18 cellular contexts compared by ENCODE assay signal in the genomic region with DNA sequence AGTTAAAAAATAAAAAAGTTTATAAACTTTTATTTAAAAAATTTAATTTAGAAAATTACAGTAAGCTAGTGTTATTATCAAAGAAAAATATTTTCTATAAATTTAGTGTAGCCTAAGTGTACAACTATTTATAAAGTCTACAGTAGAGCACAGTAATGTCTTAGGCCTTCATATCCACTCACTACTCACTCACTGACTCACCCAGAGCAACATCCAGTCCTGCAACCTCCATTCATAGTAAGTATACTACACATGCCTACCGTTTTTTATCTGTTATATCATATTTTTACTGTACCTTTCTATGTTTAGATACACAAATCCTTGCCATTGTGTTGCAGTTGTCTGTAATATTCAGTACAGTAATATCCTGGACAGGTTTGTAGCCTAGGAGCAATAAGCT.
"Had no signal": no experiment of that assay in that cellular context is flagged by ENCODE, and none has a peak within 500 bp of the region (broad histone marks: within the 10 kb centered on the region; RNA-seq: fewer than 3 reads in every experiment).

No MANE protein-coding gene starts in this region.

- DNase-seq: activated CD4-positive, alpha-beta T cell treated with anti-CD3 and anti-CD28 coated beads, Interleukin-2, amount 50 U/mL, for 4 hours; activated CD4-positive, CD25-positive, alpha-beta regulatory T cell treated with anti-CD3 and anti-CD28 coated beads, Interleukin-2, amount 50 U/mL, for 72 hours; activated effector memory CD4-positive, alpha-beta T cell treated with anti-CD3 and anti-CD28 coated beads, Interleukin-2, amount 50 U/mL, for 16 hours; activated T-cell treated with anti-CD3 and anti-CD28 coated beads, Interleukin-2, amount 50 U/mL, for 24 hours; anterior cingulate cortex; caudate nucleus; cortex of kidney; effector memory CD4-positive, alpha-beta T cell; foreskin melanocyte; left ventricle myocardium inferior; mesenchymal stem cell; psoas muscle; stimulated activated CD4-positive, alpha-beta T cell treated with anti-CD3 and anti-CD28 coated beads, Interleukin-2, amount 100 ng/mL, for 24 hours; stimulated activated naive B cell treated with anti-CD40 and anti-IgM and Interleukin-4, amounts not matched to agents 10 μg/mL and 1 μg/mL and 100 μg/mL, for 72 hours; substantia nigra had no signal

- H3K27ac ChIP-seq: epithelial cell of prostate, left ventricle myocardium inferior, psoas muscle had no signal

- ATAC-seq: activated naive CD4-positive, alpha-beta T cell treated with anti-CD3 and anti-CD28 coated beads, Interleukin-2, amount 50 U/mL, for 72 hours; psoas muscle; sciatic nerve; stimulated activated naive B cell treated with anti-CD40 and anti-IgM and Interleukin-4, amounts not matched to agents 10 μg/mL and 1 μg/mL and 100 μg/mL, for 72 hours had no signal

- H3K9me3 ChIP-seq: left ventricle myocardium inferior, psoas muscle had no signal

- H3K4me3 ChIP-seq: left ventricle myocardium inferior, psoas muscle had no signal

- H3K4me1 ChIP-seq: left ventricle myocardium inferior, psoas muscle had no signal

- H3K36me3 ChIP-seq: left ventricle myocardium inferior had no signal
